In the genomic region with DNA sequence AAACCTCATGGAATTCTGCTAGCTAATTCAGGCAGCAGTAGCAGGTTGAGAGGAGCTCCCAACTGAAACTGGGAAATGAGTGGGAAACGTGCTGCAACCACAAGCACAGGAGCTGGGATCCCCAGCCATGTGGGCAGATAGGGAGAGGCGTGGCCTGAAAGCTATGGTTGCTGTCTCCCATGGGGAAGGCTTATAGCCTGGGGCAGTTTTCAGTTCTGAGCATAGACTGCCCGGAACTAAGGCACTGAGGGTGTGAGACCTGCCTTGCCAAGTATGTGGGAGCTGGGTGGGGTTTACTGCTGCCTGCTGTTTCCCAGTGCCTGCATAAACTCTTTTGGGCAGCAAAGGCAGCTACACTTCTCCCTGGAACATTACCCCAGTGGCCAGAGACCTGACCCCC, we compare ENCODE assay signal across 27 cellular contexts.
DNase-seq lines count a peak whose midpoint lies in the region; ATAC-seq, FAIRE-seq and TF ChIP-seq lines count a peak whose summit lies in the region.
"Had no signal": no experiment of that assay in that cellular context is flagged by ENCODE, and none has a peak within 500 bp of the region (broad histone marks: within the 10 kb centered on the region; RNA-seq: fewer than 3 reads in every experiment).

No MANE protein-coding gene starts in this region.

- H3K9ac ChIP-seq in PC-3 (ENCODE audit: low read length) (no peak overlapping the region), H1 (replicated peaks in 1 of 4; ENCODE audit: extremely low read depth in 1 of 4, low read depth in 3 of 4, low read length in 3 of 4) (no peak overlapping the region)
- H3K9ac ChIP-seq: neural progenitor cell had no signal

- H4K8ac ChIP-seq in H1 (ENCODE audit: extremely low read depth, insufficient read depth, low read length): peak overlapping the region; percentile 58; the same call in 1 of the 2 replicates

- TF ChIP-seq CTCF in PC-3 (conservative IDR thresholded peaks at IDR 0.05; ENCODE audit: low read depth, low read length) (no peak), H1 (IDR thresholded peaks at IDR 0.05; ENCODE audit: control extremely low read depth in 1 of 3, insufficient read depth in 1 of 3, low read depth in 1 of 3, low read length in 3 of 3) (no peak)

- CTCF ChIA-PET in PC-3 (lab: Charles Lee): no interaction called here
- CTCF ChIA-PET in H1 (lab: Charles Lee; ENCODE audit: partially characterized antibody): interaction anchor here (0.7 to 1.0 kb wide), 2 partner anchors 11 to 219 kb away, joined by 3 read pairs; no protein-coding TSS in a partner anchor
- CTCF ChIA-PET in activated CD4-positive, alpha-beta memory T cell treated with anti-CD3 and anti-CD28 coated beads, Interleukin-2, amount 10 ng/mL, durations not matched to agents 7 days and 5 days (lab: Charles Lee): no interaction called here

- no peak overlapping the region for H3K56ac ChIP-seq in H1 (replicated peaks; ENCODE audit: insufficient read length, low read depth, low read length)

- H3K4me3 ChIP-seq in PC-3 (ENCODE audit: low read length) (no peak overlapping the region), H1 (ENCODE audit: extremely low read depth in 1 of 4, insufficient read depth in 2 of 4, low read depth in 3 of 4, low read length in 4 of 4) (no peak overlapping the region)
- H3K4me3 ChIP-seq: neural progenitor cell, smooth muscle cell, suprapubic skin had no signal

- H2BK12ac ChIP-seq in H1 (ENCODE audit: low read depth, low read length): no peak overlapping the region

- no peaks in the 10 kb centered on the region for H3F3A ChIP-seq in PC-3 (ENCODE audit: low read length, unreplicated experiment)

- H3K23ac ChIP-seq in H1 (ENCODE audit: insufficient read length): no peak overlapping the region

- no peak for TF ChIP-seq RAD21 in H1 (IDR thresholded peaks at IDR 0.05 in 1 of 2, conservative IDR thresholded peaks at IDR 0.05 in 1 of 2; ENCODE audit: low read depth in 2 of 2, low read length in 2 of 2)

- H2AFZ ChIP-seq in PC-3 (ENCODE audit: low read length) (no peak overlapping the region), H1 (ENCODE audit: low read length) (0 out of 2 replicates have a peak overlapping the region, but pooled peaks have one; percentile 21)
- H2AFZ ChIP-seq: neural progenitor cell had no signal

- H3K36me3 ChIP-seq in PC-3 (ENCODE audit: low read depth, low read length) (no peaks in the 10 kb centered on the region), H1 (ENCODE audit: control insufficient read depth in 2 of 4, insufficient read depth in 4 of 4, low read length in 3 of 4) (no peaks in the 10 kb centered on the region)
- H3K36me3 ChIP-seq: neural progenitor cell, suprapubic skin had no signal

- H3K9me3 Mint-ChIP-seq in activated CD4-positive, alpha-beta memory T cell treated with anti-CD3 and anti-CD28 coated beads, Interleukin-2, amount 10 ng/mL, durations not matched to agents 7 days and 5 days: peaks cover 3% of the 10 kb centered on the region
- H3K9me3 Mint-ChIP-seq: neural progenitor cell had no signal

- no peaks in the 10 kb centered on the region for H3K27me3 Mint-ChIP-seq in activated CD4-positive, alpha-beta memory T cell treated with anti-CD3 and anti-CD28 coated beads, Interleukin-2, amount 10 ng/mL, durations not matched to agents 7 days and 5 days
- H3K27me3 Mint-ChIP-seq: activated naive CD8-positive, alpha-beta T cell treated with anti-CD3 and anti-CD28 coated beads, Interleukin-2, amount 50 U/mL, for 24 hours had no signal

- no peak overlapping the region for H3K18ac ChIP-seq in H1 (ENCODE audit: extremely low read depth, low read length)

- no peaks in the 10 kb centered on the region for H3K79me2 ChIP-seq in PC-3 (ENCODE audit: low read length)
- H3K79me2 ChIP-seq in H1 (ENCODE audit: control insufficient read depth in 1 of 2, insufficient read depth in 2 of 2, low read length in 2 of 2): no peaks in the 10 kb centered on the region

- no peaks in the 10 kb centered on the region for H3K9me2 ChIP-seq in PC-3 (replicated peaks; ENCODE audit: low read length)

- no peak overlapping the region for H4K91ac ChIP-seq in H1 (replicated peaks; ENCODE audit: insufficient read length, low read length)

- ATAC-seq in PC-3 (no peak), HG03139 (IDR thresholded peaks at IDR 0.05; ENCODE audit: unreplicated experiment) (no peak), GM18870 (IDR thresholded peaks at IDR 0.05; ENCODE audit: unreplicated experiment) (no peak)
- ATAC-seq: activated naive CD8-positive, alpha-beta T cell treated with anti-CD3 and anti-CD28 coated beads, Interleukin-2, amount 50 U/mL, for 24 hours; activated T-cell treated with anti-CD3 and anti-CD28 coated beads, Interleukin-2, amount 50 U/mL, for 72 hours; esophagus mucosa; right cardiac atrium had no signal

- no peak for FAIRE-seq in H1 (lab: Jason Lieb, UNC)
- FAIRE-seq: astrocyte, GM18507, RCC 7860 had no signal

- H3K36me3 Mint-ChIP-seq in activated CD4-positive, alpha-beta memory T cell treated with anti-CD3 and anti-CD28 coated beads, Interleukin-2, amount 10 ng/mL, durations not matched to agents 7 days and 5 days (ENCODE audit: low read depth): no peaks in the 10 kb centered on the region
- H3K36me3 Mint-ChIP-seq: neural progenitor cell had no signal

- H4K20me1 ChIP-seq in PC-3 (ENCODE audit: low read length) (no peaks in the 10 kb centered on the region), H1 (replicated peaks in 1 of 2; ENCODE audit: control insufficient read depth in 1 of 2, insufficient read depth in 2 of 2, low read length in 2 of 2) (no peaks in the 10 kb centered on the region)

- H3K79me1 ChIP-seq in H1 (ENCODE audit: low read depth, low read length): no peaks in the 10 kb centered on the region

- intact Hi-C loops in PC-3 (cut with micrococcal nuclease): no loop called here

- POLR2A ChIA-PET in PC-3 (lab: Charles Lee; ENCODE audit: unreplicated experiment) (no interaction called here), H1 (lab: Charles Lee; ENCODE audit: partially characterized antibody) (no interaction called here)
- POLR2A ChIA-PET in activated CD4-positive, alpha-beta memory T cell treated with anti-CD3 and anti-CD28 coated beads, Interleukin-2, amount 10 ng/mL, durations not matched to agents 7 days and 5 days (lab: Charles Lee): no interaction called here

- H3K14ac ChIP-seq in H1 (ENCODE audit: insufficient read length): no peak overlapping the region

- H4K5ac ChIP-seq in H1 (ENCODE audit: insufficient read length, low read depth, low read length): no peak overlapping the region

- no peak overlapping the region for H2AK5ac ChIP-seq in H1 (ENCODE audit: low read depth, low read length)

- no peak overlapping the region for H3K4me2 ChIP-seq in PC-3 (ENCODE audit: low read length)
- no peak overlapping the region for H3K4me2 ChIP-seq in H1 (ENCODE audit: insufficient read depth in 1 of 2, low read depth in 2 of 2, low read length in 2 of 2)
- H3K4me2 ChIP-seq: neural progenitor cell, smooth muscle cell had no signal

- H2BK5ac ChIP-seq in H1 (ENCODE audit: low read depth, low read length): no peak overlapping the region

- DNase-seq in ELR (ENCODE audit: low read depth) (peak; percentile 58), PC-3 (peak; percentile 17), H1 (ENCODE audit: low read depth in 1 of 2, low spot score in 2 of 2) (no peak), renal cortical epithelial cell (ENCODE audit: low read depth) (peak; percentile 26), AML-193 (lab: John Stamatoyannopoulos, UW) (no peak)
- DNase-seq in activated CD4-positive, alpha-beta memory T cell treated with anti-CD3 and anti-CD28 coated beads, Interleukin-2, amount 10 ng/mL, durations not matched to agents 7 days and 5 days: no peak
- DNase-seq: activated CD4-positive, alpha-beta T cell treated with anti-CD3 and anti-CD28 coated beads, Interleukin-2, amount 50 U/mL, for 4 hours; activated naive CD8-positive, alpha-beta T cell treated with anti-CD3 and anti-CD28 coated beads, Interleukin-2, amount 50 U/mL, for 24 hours; activated T-cell treated with anti-CD3 and anti-CD28 coated beads, Interleukin-2, amount 50 U/mL, for 72 hours; caudate nucleus; DND-41; H7; Kasumi-1; NCI-H2107; NCI-H345; right cardiac atrium; stimulated activated CD4-positive, alpha-beta T cell treated with anti-CD3 and anti-CD28 coated beads, Interleukin-1b, Interleukin-23, amount 100 ng/mL, for 48 hours; stimulated activated naive CD4-positive, alpha-beta T cell treated with Interleukin-2 at 50 U/mL for 16 hours had no signal

- H3K27ac ChIP-seq in PC-3 (ENCODE audit: low read length): no peak overlapping the region
- H3K27ac ChIP-seq in H1 (ENCODE audit: low read depth, low read length): no peak overlapping the region
- H3K27ac ChIP-seq: neural progenitor cell, suprapubic skin had no signal

- H3K27ac Mint-ChIP-seq in activated CD4-positive, alpha-beta memory T cell treated with anti-CD3 and anti-CD28 coated beads, Interleukin-2, amount 10 ng/mL, durations not matched to agents 7 days and 5 days: no peak overlapping the region
- H3K27ac Mint-ChIP-seq: activated naive CD8-positive, alpha-beta T cell treated with anti-CD3 and anti-CD28 coated beads, Interleukin-2, amount 50 U/mL, for 24 hours; activated T-cell treated with anti-CD3 and anti-CD28 coated beads, Interleukin-2, amount 50 U/mL, for 72 hours had no signal

- H3K9me3 ChIP-seq in PC-3 (ENCODE audit: low read length): peaks cover 11% of the 10 kb centered on the region; the same call in 1 of the 2 replicates
- H3K9me3 ChIP-seq in H1 (ENCODE audit: insufficient read depth in 2 of 2, low read depth in 1 of 2, low read length in 1 of 2): no peaks in the 10 kb centered on the region
- H3K9me3 ChIP-seq: suprapubic skin had no signal

- no peak overlapping the region for H3K4me3 Mint-ChIP-seq in activated CD4-positive, alpha-beta memory T cell treated with anti-CD3 and anti-CD28 coated beads, Interleukin-2, amount 10 ng/mL, durations not matched to agents 7 days and 5 days
- H3K4me3 Mint-ChIP-seq: activated naive CD8-positive, alpha-beta T cell treated with anti-CD3 and anti-CD28 coated beads, Interleukin-2, amount 50 U/mL, for 24 hours; activated T-cell treated with anti-CD3 and anti-CD28 coated beads, Interleukin-2, amount 50 U/mL, for 72 hours; neural progenitor cell had no signal

- no TSS peak for BruUV-seq in PC-3 (replicated peaks; lab: Mats Ljungman, UMichigan)

- 96% methylated on average over 3 of the region's 3 CpGs; no CpG with 5 or more reads in 1 of the 2 experiments for WGBS in H1 (ENCODE audit: extremely low coverage in 1 of 2, insufficient coverage in 1 of 2, insufficient read length in 1 of 2, insufficient replicate concordance in 2 of 2, low coverage in 1 of 2, low lambda C conversion rate in 2 of 2, missing lambda C conversion rate in 1 of 2), 2 experiments

- H3K4me1 ChIP-seq in PC-3 (ENCODE audit: insufficient read depth, low read length): no peaks in the 10 kb centered on the region
- no peaks in the 10 kb centered on the region for H3K4me1 ChIP-seq in H1 (replicated peaks in 1 of 4; ENCODE audit: control insufficient read depth in 3 of 4, insufficient read depth in 4 of 4, low read length in 3 of 4)
- H3K4me1 ChIP-seq: neural progenitor cell, suprapubic skin had no signal

- no peak overlapping the region for H2BK120ac ChIP-seq in H1 (replicated peaks; ENCODE audit: low read depth, low read length)

- no peaks in the 10 kb centered on the region for H3K4me1 Mint-ChIP-seq in activated CD4-positive, alpha-beta memory T cell treated with anti-CD3 and anti-CD28 coated beads, Interleukin-2, amount 10 ng/mL, durations not matched to agents 7 days and 5 days
- H3K4me1 Mint-ChIP-seq: activated naive CD8-positive, alpha-beta T cell treated with anti-CD3 and anti-CD28 coated beads, Interleukin-2, amount 50 U/mL, for 24 hours; neural progenitor cell had no signal

- H2BK15ac ChIP-seq in H1 (ENCODE audit: low read length): no peak overlapping the region

- TF ChIP-seq EP300 in H1 (IDR thresholded peaks at IDR 0.05; ENCODE audit: borderline replicate concordance in 1 of 2, low read depth in 2 of 2, low read length in 2 of 2): no peak

- H3K27me3 ChIP-seq in PC-3 (ENCODE audit: low read length) (no peaks in the 10 kb centered on the region), H1 (replicated peaks in 1 of 4; ENCODE audit: control insufficient read depth in 3 of 4, extremely low read depth in 1 of 4, insufficient read depth in 3 of 4, low read length in 3 of 4) (no peaks in the 10 kb centered on the region)
- H3K27me3 ChIP-seq: neural progenitor cell, suprapubic skin had no signal

- H2BK20ac ChIP-seq in H1 (ENCODE audit: low read length): no peak overlapping the region

- no peaks in the 10 kb centered on the region for H3K23me2 ChIP-seq in H1 (ENCODE audit: low read depth, low read length)

- H3K4ac ChIP-seq in H1 (replicated peaks; ENCODE audit: insufficient read length, low read depth, low read length): no peak overlapping the region

- TF ChIP-seq POLR2A in H1 (IDR thresholded peaks at IDR 0.05; ENCODE audit: control extremely low read depth in 1 of 2, low read depth in 2 of 2, low read length in 2 of 2): no peak

Comparison
In these comparisons a context has a peak if more than half of its experiments do, and no peak if none do; other contexts are left out.
1. DNase-seq: peak in ELR (single experiment), PC-3 (single experiment) and renal cortical epithelial cell (single experiment); none in H1 (0 of 2), activated CD4-positive, alpha-beta memory T cell treated with anti-CD3 and anti-CD28 coated beads, Interleukin-2, amount 10 ng/mL, durations not matched to agents 7 days and 5 days (single experiment) and AML-193 (0 of 2).